ENCODE assay signal across 8 cellular contexts in genomic region chrX:75155830-75156525, GRCh38. TPM values are rescaled to one million over a fixed set of nuclear protein-coding genes. Genes with fewer than 3 reads are reported as not detected.
A peak's percentile ranks its signal among the peaks of the same experiment; 100 is the strongest.
DNase-seq lines count a peak whose midpoint lies in the region; ATAC-seq and TF ChIP-seq lines count a peak whose summit lies in the region.

TSS of gene ABCB7 (minus strand) at chrX:75156283. CDS start at chrX:75156272, 11 bp downstream.

- H3K4me1 ChIP-seq in left lung, result no peaks in the 10 kb centered on the region

- no peaks in the 10 kb centered on the region for H3K27me3 ChIP-seq in left lung

- ATAC-seq in GM19043 (IDR thresholded peaks at IDR 0.05; ENCODE audit: low read depth, unreplicated experiment) (peak; percentile 87), HG03432 (IDR thresholded peaks at IDR 0.05; ENCODE audit: unreplicated experiment) (peak; percentile 96), left lung (peak; percentile 97)

- peak within 1 kb of the TSS; percentile 67 to 75 for H3K27ac ChIP-seq in left lung

- H3K9me3 Mint-ChIP-seq in activated CD4-positive, alpha-beta T cell treated with anti-CD3 and anti-CD28 coated beads, Interleukin-2, amount 10 ng/mL, durations not matched to agents 24 days and 14 days, result no peaks in the 10 kb centered on the region

- no peak for TF ChIP-seq CTCF in left lung (IDR thresholded peaks at IDR 0.05)

- peak within 1 kb of the TSS; percentile 90 for H3K4me3 Mint-ChIP-seq in activated CD4-positive, alpha-beta T cell treated with anti-CD3 and anti-CD28 coated beads, Interleukin-2, amount 10 ng/mL, durations not matched to agents 24 days and 14 days

- intact Hi-C loops in activated CD4-positive, alpha-beta T cell treated with anti-CD3 and anti-CD28 coated beads, Interleukin-2, amount 10 ng/mL, durations not matched to agents 24 days and 14 days (cut with micrococcal nuclease), result loop anchor here (2.0 to 10.0 kb wide), 4 partner anchors 94 to 541 kb away; partner anchors contain the start of genes NEXMIF, RLIM and UPRT
- intact Hi-C loops in left lung (cut with DNase I), result no loop called here

- DNase-seq in Ammon's horn (ENCODE audit: low spot score), result peak; percentile 81
- peak; percentile 68 for DNase-seq in NCI-H510A treated with DMSO at 0.1 percent for 48 hours (lab: John Stamatoyannopoulos, UW)
- DNase-seq in activated CD4-positive, alpha-beta T cell treated with anti-CD3 and anti-CD28 coated beads, Interleukin-2, amount 10 ng/mL, durations not matched to agents 24 days and 14 days, result peak; percentile 89
- peak; percentile 50 to 68 for DNase-seq in dermis microvascular lymphatic vessel endothelial cell (ENCODE audit: low read depth in 2 of 2)
- DNase-seq in left lung, result peak; percentile 61 to 83
- peak; percentile 18 for DNase-seq in stimulated activated CD4-positive, alpha-beta T cell treated with anti-CD3 and anti-CD28 coated beads, Interleukin-2, amount 100 ng/mL, for 4 hours (ENCODE audit: low read depth)

- H3K36me3 Mint-ChIP-seq in activated CD4-positive, alpha-beta T cell treated with anti-CD3 and anti-CD28 coated beads, Interleukin-2, amount 10 ng/mL, durations not matched to agents 24 days and 14 days (ENCODE audit: low read depth), result peaks cover 5% of the 10 kb centered on the region

- H3K36me3 ChIP-seq in left lung, result no peaks in the 10 kb centered on the region

- no peaks in the 10 kb centered on the region for H3K9me3 ChIP-seq in left lung

- peaks cover 30% of the 10 kb centered on the region for H3K4me1 Mint-ChIP-seq in activated CD4-positive, alpha-beta T cell treated with anti-CD3 and anti-CD28 coated beads, Interleukin-2, amount 10 ng/mL, durations not matched to agents 24 days and 14 days

- no peaks in the 10 kb centered on the region for H3K27me3 Mint-ChIP-seq in activated CD4-positive, alpha-beta T cell treated with anti-CD3 and anti-CD28 coated beads, Interleukin-2, amount 10 ng/mL, durations not matched to agents 24 days and 14 days

- peak within 1 kb of the TSS; percentile 38 to 58 for H3K4me3 ChIP-seq in left lung

- peak within 1 kb of the TSS; percentile 93 for H3K27ac Mint-ChIP-seq in activated CD4-positive, alpha-beta T cell treated with anti-CD3 and anti-CD28 coated beads, Interleukin-2, amount 10 ng/mL, durations not matched to agents 24 days and 14 days

RNA-seq across cellular contexts. Expression of gene ABCB7, which starts in this region (rescaled TPM):
- 37.4 and 45.7 TPM in 2 replicates for total RNA-seq in activated CD4-positive, alpha-beta T cell treated with anti-CD3 and anti-CD28 coated beads, Interleukin-2, amount 10 ng/mL, durations not matched to agents 24 days and 14 days
- 29.0 and 31.1 TPM in 2 replicates for total RNA-seq in dermis microvascular lymphatic vessel endothelial cell
- total RNA-seq in left lung, result 10 to 100 TPM; 22.5 to 23.4 TPM

Comparison
In these comparisons a context has a peak if more than half of its experiments do, and no peak if none do; other contexts are left out.
1. Peak in every context shown above with its lines: DNase-seq, ATAC-seq, H3K4me3 ChIP-seq and H3K27ac ChIP-seq.
2. DNase-seq: peak in every context shown above with its lines; median percentile 89 in activated CD4-positive, alpha-beta T cell treated with anti-CD3 and anti-CD28 coated beads, Interleukin-2, amount 10 ng/mL, durations not matched to agents 24 days and 14 days; 81 in Ammon's horn; 72 in left lung; 68 in NCI-H510A treated with DMSO at 0.1 percent for 48 hours; 59 in dermis microvascular lymphatic vessel endothelial cell; 18 in stimulated activated CD4-positive, alpha-beta T cell treated with anti-CD3 and anti-CD28 coated beads, Interleukin-2, amount 100 ng/mL, for 4 hours.